1 cellular context compared by ENCODE assay signal in genomic region chr5:142427529-142427928, GRCh38.
TF ChIP-seq lines count a peak whose summit lies in the region.

No MANE protein-coding gene starts in this region.

TF ChIP-seq in H1, 55 proteins besides CTCF, POLR2A, EP300 and RAD21:
- TF ChIP-seq TEAD4 (IDR thresholded peaks at IDR 0.05; ENCODE audit: low read depth, low read length) (no peak), SIX5 (IDR thresholded peaks at IDR 0.05; ENCODE audit: low read depth, low read length) (no peak), JUND (IDR thresholded peaks at IDR 0.05; ENCODE audit: low read length) (no peak), MAFK (IDR thresholded peaks at IDR 0.05; ENCODE audit: low read depth, low read length) (no peak), SRF (IDR thresholded peaks at IDR 0.05; ENCODE audit: low read depth, low read length) (no peak), CTBP2 (IDR thresholded peaks at IDR 0.05; ENCODE audit: borderline replicate concordance, insufficient read depth, insufficient read length, low read length) (no peak), GTF2F1 (IDR thresholded peaks at IDR 0.05; ENCODE audit: borderline replicate concordance, low read depth, low read length) (no peak), JUN (IDR thresholded peaks at IDR 0.05; ENCODE audit: low read depth, low read length) (no peak), BRCA1 (IDR thresholded peaks at IDR 0.05; ENCODE audit: low read depth, low read length) (no peak), BCL11A (IDR thresholded peaks at IDR 0.05; ENCODE audit: low read depth in 2 of 2, low read length in 2 of 2) (no peak), CREB1 (IDR thresholded peaks at IDR 0.05) (no peak), CHD7 (IDR thresholded peaks at IDR 0.05; ENCODE audit: insufficient replicate concordance, low read length) (no peak)
